ENCODE assay signal across 4 cellular contexts in genomic region chr18:47586418-47586817, GRCh38.
"Had no signal": no experiment of that assay in that cellular context is flagged by ENCODE, and none has a peak within 500 bp of the region (broad histone marks: within the 10 kb centered on the region; RNA-seq: fewer than 3 reads in every experiment).

No MANE protein-coding gene starts in this region.

- H3K9me3 Mint-ChIP-seq: IgD-negative memory B cell had no signal

- H3K4me3 Mint-ChIP-seq: IgD-negative memory B cell had no signal

- H3K27ac ChIP-seq: HL-60 had no signal

- DNase-seq: IMR-90 had no signal

- H3K4me3 ChIP-seq: K562 had no signal

- H3K4me1 Mint-ChIP-seq: IgD-negative memory B cell had no signal

- ATAC-seq: K562 had no signal

- H3K36me3 Mint-ChIP-seq: IgD-negative memory B cell had no signal

- H3K27ac Mint-ChIP-seq: IgD-negative memory B cell had no signal
